ENCODE assay signal across 8 cellular contexts in the genomic region with DNA sequence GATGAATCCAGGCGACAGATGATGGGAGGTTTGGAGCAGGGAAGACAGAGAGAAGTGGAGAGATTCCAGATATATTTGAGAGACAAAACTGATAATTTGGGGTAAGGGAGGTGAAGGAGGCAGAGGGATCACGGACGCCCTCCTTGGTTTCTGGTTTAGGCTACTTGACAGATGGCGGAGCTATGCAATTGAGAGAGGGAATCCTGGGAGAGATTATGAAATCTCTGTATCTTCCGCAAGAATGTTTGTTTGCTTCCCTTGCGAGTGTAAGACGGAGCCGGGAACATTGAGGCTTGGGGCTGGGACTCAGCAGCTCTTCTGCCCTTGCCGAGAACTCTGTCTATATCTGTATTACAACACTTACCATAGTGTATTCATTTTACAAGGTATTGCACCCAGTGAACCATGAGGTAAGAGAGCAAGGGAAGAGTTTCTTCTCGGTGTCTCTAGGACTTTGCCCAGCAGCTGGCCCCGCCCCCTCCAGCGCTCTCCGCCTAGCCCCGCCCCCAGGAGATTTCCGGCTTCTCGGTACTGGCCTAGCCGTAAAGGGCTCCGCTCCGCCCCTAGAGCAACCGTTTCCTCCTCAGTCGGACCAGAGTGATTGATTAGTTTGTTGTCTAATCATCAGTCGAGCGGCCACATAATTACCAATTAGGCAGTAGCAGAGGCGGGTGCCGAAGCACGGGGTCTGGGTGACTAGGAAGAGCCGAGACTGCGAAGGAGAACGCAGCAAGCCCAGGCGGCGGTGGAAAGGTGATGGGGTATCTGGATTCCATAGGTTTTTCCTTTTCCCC. TPM values are rescaled to one million over a fixed set of nuclear protein-coding genes. Genes with fewer than 3 reads are reported as not detected.
DNase-seq lines count a peak whose midpoint lies in the region; ATAC-seq, FAIRE-seq and TF ChIP-seq lines count a peak whose summit lies in the region.

A gene with protein sequence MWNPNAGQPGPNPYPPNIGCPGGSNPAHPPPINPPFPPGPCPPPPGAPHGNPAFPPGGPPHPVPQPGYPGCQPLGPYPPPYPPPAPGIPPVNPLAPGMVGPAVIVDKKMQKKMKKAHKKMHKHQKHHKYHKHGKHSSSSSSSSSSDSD (plus strand): TSS at position 695 of the 794 bp plus-strand sequence. CDS start 981 bp downstream, outside the sequence.

- H3K9me2 ChIP-seq in OCI-LY1 (ENCODE audit: low read depth, low read length), result no peaks in the 10 kb centered on the region

- no peaks in the 10 kb centered on the region for H3F3A ChIP-seq in OCI-LY1 (ENCODE audit: insufficient read depth, low read length)

- DNase-seq in D341Med (ENCODE audit: low spot score) (peak; percentile 95), mesothelial cell of epicardium (ENCODE audit: low spot score in 2 of 2, unreplicated experiment in 2 of 2) (peak; percentile 94 to 97)
- peak; percentile 98 for DNase-seq in activated CD8-positive, alpha-beta memory T cell treated with anti-CD3 and anti-CD28 coated beads, Interleukin-2, amount 50 U/mL, for 4 hours
- peak; percentile 98 for DNase-seq in stimulated activated CD8-positive, alpha-beta memory T cell treated with anti-CD3 and anti-CD28 coated beads, Interleukin-15, amount 100 ng/mL, for 48 hours (ENCODE audit: low read depth in 2 of 2)

- H4K20me1 ChIP-seq in OCI-LY1 (ENCODE audit: insufficient read depth, low read length), result no peaks in the 10 kb centered on the region

- peaks cover 25% of the 10 kb centered on the region for H3K4me1 Mint-ChIP-seq in mesothelial cell of epicardium

- peak within 1 kb of the TSS; percentile 92 for H3K4me3 ChIP-seq in HUES64 (ENCODE audit: low read length)
- H3K4me3 ChIP-seq in OCI-LY1 (ENCODE audit: low read depth, low read length, poor library complexity, severe bottlenecking), result peak within 1 kb of the TSS; percentile 99

- no peaks in the 10 kb centered on the region for H3K27me3 Mint-ChIP-seq in mesothelial cell of epicardium (ENCODE audit: low read depth)

- H3K9me3 ChIP-seq in HUES64 (ENCODE audit: insufficient read depth, low read depth, low read length) (no peaks in the 10 kb centered on the region), OCI-LY1 (ENCODE audit: low read length) (no peaks in the 10 kb centered on the region)

- peak; percentile 98 for ATAC-seq in GM21447 (IDR thresholded peaks at IDR 0.05; ENCODE audit: unreplicated experiment)

- peaks cover 14% of the 10 kb centered on the region for H3K79me2 ChIP-seq in OCI-LY1 (ENCODE audit: insufficient read depth, low read length)

- H3K9ac ChIP-seq in HUES64 (ENCODE audit: low read depth, low read length) (peak within 1 kb of the TSS; percentile 81), OCI-LY1 (ENCODE audit: low read length) (peak within 1 kb of the TSS; percentile 99)

- H3K4me3 Mint-ChIP-seq in mesothelial cell of epicardium, result peak within 1 kb of the TSS; percentile 84

- TF ChIP-seq CTCF in OCI-LY1 (IDR thresholded peaks at IDR 0.05; ENCODE audit: low read length), result no peak
- no peak for TF ChIP-seq CTCF in mesothelial cell of epicardium (IDR thresholded peaks at IDR 0.05; ENCODE audit: unreplicated experiment)

- FAIRE-seq in endometrium (lab: Jason Lieb, UNC), result peak; percentile 62

- peak within 1 kb of the TSS; percentile 68 for H3K4me2 ChIP-seq in OCI-LY1 (ENCODE audit: low read length)

- H2AFZ ChIP-seq in OCI-LY1 (ENCODE audit: low read length), result peak within 1 kb of the TSS; percentile 60

- H3K36me3 Mint-ChIP-seq in mesothelial cell of epicardium, result peaks cover 3% of the 10 kb centered on the region

- H3K36me3 ChIP-seq in HUES64 (ENCODE audit: insufficient read depth, low read length), result peaks cover 23% of the 10 kb centered on the region
- peaks cover 33% of the 10 kb centered on the region for H3K36me3 ChIP-seq in OCI-LY1 (ENCODE audit: insufficient read depth, low read length)

- no peaks in the 10 kb centered on the region for H3K9me3 Mint-ChIP-seq in mesothelial cell of epicardium

- H3K27me3 ChIP-seq in HUES64 (ENCODE audit: insufficient read depth, low read length) (no peaks in the 10 kb centered on the region), OCI-LY1 (ENCODE audit: insufficient read depth, low read length) (no peaks in the 10 kb centered on the region)

- H3K27ac ChIP-seq in HUES64 (ENCODE audit: low read depth, low read length) (peak within 1 kb of the TSS; percentile 82), OCI-LY1 (ENCODE audit: low read depth, low read length, poor library complexity, severe bottlenecking) (peak within 1 kb of the TSS; percentile 71)

- peak within 1 kb of the TSS; percentile 98 for H3K27ac Mint-ChIP-seq in mesothelial cell of epicardium

- H3K4me1 ChIP-seq in HUES64 (ENCODE audit: insufficient read depth, low read length) (peaks cover 8% of the 10 kb centered on the region), OCI-LY1 (ENCODE audit: insufficient read depth, low read length, severe bottlenecking) (peaks cover 26% of the 10 kb centered on the region)

- 6% methylated on average over 31 of the region's 31 CpGs for WGBS in HUES64

RNA-seq across cellular contexts. Expression of the gene that starts here (rescaled TPM):
- polyA plus RNA-seq in HUES64 (2013, experiment 1 of 2), result 106 TPM
- polyA plus RNA-seq in HUES64 (2013, experiment 2 of 2), result 122 TPM
- 74.1 to 87.4 TPM (median 76.2 TPM) in 3 replicates for total RNA-seq in mesothelial cell of epicardium

Comparison
In these comparisons a context has a peak if more than half of its experiments do, and no peak if none do; other contexts are left out.
1. Peak in every context shown above with its lines: DNase-seq, ATAC-seq, H3K4me3 ChIP-seq and H3K27ac ChIP-seq.